Comparison of ENCODE assay signal across 8 cellular contexts in the genomic region with DNA sequence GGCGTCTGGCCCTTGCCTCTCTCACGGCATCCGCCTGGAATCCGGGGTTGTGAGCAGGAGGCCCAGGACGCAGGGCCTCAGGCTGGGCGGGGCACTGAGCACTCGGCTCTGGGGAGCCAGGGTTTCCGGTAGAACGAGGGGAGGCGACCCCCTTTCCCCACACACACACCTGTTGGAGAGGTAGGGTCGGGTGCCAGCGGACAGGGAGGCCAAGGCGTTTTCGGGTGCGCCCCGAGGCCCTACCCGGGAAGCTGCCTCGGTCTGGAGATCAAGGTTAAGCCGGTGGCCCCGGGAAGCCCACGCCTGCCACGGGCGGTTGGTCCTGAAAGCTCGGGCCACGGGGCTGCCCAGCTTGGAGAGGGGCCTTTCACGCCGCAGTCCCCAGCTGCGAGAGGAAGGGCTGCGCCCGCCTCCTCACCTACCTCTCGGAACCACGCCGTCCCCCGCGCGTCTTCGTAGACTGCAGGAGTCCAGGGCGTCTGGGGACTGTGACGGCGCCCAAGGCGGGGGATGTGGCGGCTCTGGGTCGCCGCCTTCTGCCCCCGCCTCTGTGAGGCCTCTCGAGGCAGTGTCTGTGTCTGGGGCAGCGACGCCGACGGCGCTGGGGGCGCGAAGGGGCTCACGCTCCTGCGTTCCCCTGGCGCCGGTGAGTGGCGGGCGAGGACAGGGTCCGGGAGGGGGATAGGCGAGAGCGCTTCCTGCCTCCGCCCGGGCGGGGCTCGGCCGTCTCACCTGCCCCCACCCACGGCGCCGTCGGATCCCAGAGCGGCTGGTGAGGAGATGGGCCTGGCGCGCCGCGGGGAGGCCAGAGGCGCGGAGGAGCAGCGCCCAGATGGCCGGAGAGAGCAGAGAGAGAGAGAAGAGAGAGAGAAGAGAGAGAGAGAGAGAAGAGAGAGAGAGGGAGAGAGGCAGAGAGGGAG. TPM values are rescaled to one million over a fixed set of nuclear protein-coding genes. Genes with fewer than 3 reads are reported as not detected.
DNase-seq lines count a peak whose midpoint lies in the region; ATAC-seq and TF ChIP-seq lines count a peak whose summit lies in the region.

No MANE protein-coding gene starts in this region.

- H3K27me3 ChIP-seq in iPS DF 6.9 (ENCODE audit: control insufficient read depth, insufficient read depth, low read length) = peaks cover 64% of the 10 kb centered on the region
- H3K27me3 ChIP-seq in HAP-1 (ENCODE audit: low read depth) = peaks cover 20% of the 10 kb centered on the region

- intact Hi-C loops in sciatic nerve (cut with DNase I) = no loop called here

- DNase-seq in activated naive CD4-positive, alpha-beta T cell treated with Interleukin-2 at 50 U/mL for 16 hours = peak; percentile 32
- DNase-seq in activated naive CD4-positive, alpha-beta T cell (lab: John Stamatoyannopoulos, UW) = no peak
- DNase-seq in SW480 (ENCODE audit: low spot score) (peak; percentile 71), iPS DF 6.9 (ENCODE audit: low read depth, low spot score) (no peak), type B pancreatic cell (ENCODE audit: extremely low spot score, unreplicated experiment) (no peak), sciatic nerve (ENCODE audit: low spot score) (no peak), HAP-1 (ENCODE audit: low spot score in 2 of 2) (no peak)

- no peak for ATAC-seq in HG02588 (IDR thresholded peaks at IDR 0.05; ENCODE audit: unreplicated experiment)
- ATAC-seq in sciatic nerve = no peak

- no peak overlapping the region for H3K27ac Mint-ChIP-seq in type B pancreatic cell

- TF ChIP-seq CTCF in type B pancreatic cell (conservative IDR thresholded peaks at IDR 0.05) = no peak

- in situ Hi-C loops in HAP-1 (cut with MboI; ENCODE audit: low sequenced_read_pairs) = no loop called here

- peaks cover 4% of the 10 kb centered on the region for H3K4me1 Mint-ChIP-seq in type B pancreatic cell (ENCODE audit: unreplicated experiment)

- WGBS in iPS DF 6.9 (ENCODE audit: insufficient coverage, insufficient read length) = no CpG with 5 or more reads among the region's 80 CpGs

- H3K4me3 ChIP-seq in iPS DF 6.9 (ENCODE audit: low read length) = peak overlapping the region; percentile 1; the same call in 1 of the 2 replicates
- no peak overlapping the region for H3K4me3 ChIP-seq in HAP-1

- H3K27ac ChIP-seq in iPS DF 6.9 (ENCODE audit: low read length) = no peak overlapping the region

- peak overlapping the region; percentile 80 for H3K4me3 Mint-ChIP-seq in type B pancreatic cell

- peaks cover 92% of the 10 kb centered on the region for H3K27me3 Mint-ChIP-seq in type B pancreatic cell

- no peaks in the 10 kb centered on the region for H3K36me3 ChIP-seq in iPS DF 6.9 (ENCODE audit: control insufficient read depth, insufficient read depth, low read length)
- no peaks in the 10 kb centered on the region for H3K36me3 ChIP-seq in HAP-1 (replicated peaks)

- H3K4me1 ChIP-seq in iPS DF 6.9 (ENCODE audit: control insufficient read depth, insufficient read depth, low read length) = peaks cover 7% of the 10 kb centered on the region; the same call in 1 of the 2 replicates
- H3K4me1 ChIP-seq in HAP-1 = peaks cover 8% of the 10 kb centered on the region; the same call in 1 of the 2 replicates

- H3K9me3 Mint-ChIP-seq in type B pancreatic cell = no peaks in the 10 kb centered on the region

- no peaks in the 10 kb centered on the region for H3K9me3 ChIP-seq in iPS DF 6.9 (ENCODE audit: control insufficient read depth, insufficient read depth, low read length)
- no peaks in the 10 kb centered on the region for H3K9me3 ChIP-seq in HAP-1

- no peaks in the 10 kb centered on the region for H3K36me3 Mint-ChIP-seq in type B pancreatic cell

RNA-seq across cellular contexts. Expression of gene HOXB9, which starts 20.3 kb away (rescaled TPM):
- 1.6 and 9.4 TPM in 2 replicates for total RNA-seq in type B pancreatic cell (ENCODE audit: low replicate concordance)
- 0.18 TPM for total RNA-seq in sciatic nerve

RNA-seq across cellular contexts. Expression of gene HOXB8, which starts 31.4 kb away (rescaled TPM):
- 16.0 and 17.1 TPM in 2 replicates for total RNA-seq in type B pancreatic cell (ENCODE audit: low replicate concordance)
- 0.98 TPM for total RNA-seq in sciatic nerve

RNA-seq across cellular contexts. Expression of gene HOXB7, which starts 35.6 kb away (rescaled TPM):
- total RNA-seq in type B pancreatic cell (ENCODE audit: low replicate concordance) (9.8 and 11.7 TPM in 2 replicates), sciatic nerve (8.1 TPM)

RNA-seq across cellular contexts. Expression of gene HOXB6, which starts 41.7 kb away (rescaled TPM):
- total RNA-seq in type B pancreatic cell (ENCODE audit: low replicate concordance) = 17.6 and 20.3 TPM in 2 replicates
- 6.3 TPM for total RNA-seq in sciatic nerve

RNA-seq across cellular contexts. Expression of gene HOXB5, which starts 52.9 kb away (rescaled TPM):
- total RNA-seq in type B pancreatic cell (ENCODE audit: low replicate concordance) = 10.1 and 20.8 TPM in 2 replicates
- 2.4 TPM for total RNA-seq in sciatic nerve

Comparison
In these comparisons a context has a peak if more than half of its experiments do, and no peak if none do; other contexts are left out.
1. DNase-seq: peak in activated naive CD4-positive, alpha-beta T cell treated with Interleukin-2 at 50 U/mL for 16 hours (single experiment) and SW480 (single experiment); none in activated naive CD4-positive, alpha-beta T cell (0 of 4), iPS DF 6.9 (single experiment), type B pancreatic cell (single experiment), sciatic nerve (single experiment) and HAP-1 (0 of 2).